24 cellular contexts compared by ENCODE assay signal in the genomic region with DNA sequence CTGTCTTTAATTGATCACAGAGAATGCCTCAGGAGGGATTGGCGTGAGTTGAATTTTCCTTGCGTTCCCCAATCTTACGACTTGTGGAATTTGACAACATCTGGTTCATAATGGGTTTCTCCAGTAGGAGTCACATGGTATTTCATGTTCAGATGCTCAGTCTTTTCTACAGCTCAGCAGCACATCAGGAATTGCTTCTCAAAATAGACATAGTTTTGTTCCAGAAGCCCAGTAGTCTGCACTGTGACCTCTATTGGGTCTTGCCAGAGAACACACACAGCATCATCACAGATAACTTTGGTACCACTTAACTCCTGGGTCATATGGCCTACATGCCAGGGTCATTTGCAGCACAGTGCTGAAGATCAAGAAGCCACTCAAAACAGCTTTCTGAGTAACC.
"Had no signal": no experiment of that assay in that cellular context is flagged by ENCODE, and none has a peak within 500 bp of the region (broad histone marks: within the 10 kb centered on the region; RNA-seq: fewer than 3 reads in every experiment).

No MANE protein-coding gene starts in this region.

- H3K4me3 ChIP-seq: pancreas, prostate gland, right lobe of liver, sigmoid colon, stomach, thoracic aorta, thyroid gland, tibial nerve, upper lobe of left lung, vagina had no signal

- DNase-seq: nephron progenitor cell; nucleus accumbens; pancreas; retina; right cardiac atrium; right lobe of liver; sigmoid colon; small intestine; stimulated activated CD4-positive, alpha-beta T cell treated with anti-CD3 and anti-CD28 coated beads, Interleukin-15, amount 100 ng/mL, for 24 hours; stimulated activated CD4-positive, alpha-beta T cell treated with anti-CD3 and anti-CD28 coated beads, Interleukin-2, amount 100 ng/mL, for 24 hours; stimulated activated CD4-positive, alpha-beta T cell treated with anti-CD3 and anti-CD28 coated beads, Interleukin-2, amount 100 ng/mL, for 48 hours; stimulated activated CD4-positive, alpha-beta T cell treated with anti-CD3 and anti-CD28 coated beads, Interleukin-4, amount 100 ng/mL, for 24 hours; stimulated activated naive B cell treated with anti-CD40 and anti-IgM and Interleukin-4, amounts not matched to agents 10 μg/mL and 1 μg/mL and 100 μg/mL, for 72 hours; stimulated activated naive CD4-positive, alpha-beta T cell treated with Interleukin-2 at 50 U/mL for 16 hours; stomach; thyroid gland; trophoblast cell; upper lobe of left lung had no signal

- H3K4me1 ChIP-seq: pancreas, prostate gland, right lobe of liver, sigmoid colon, thyroid gland, tibial nerve, upper lobe of left lung, vagina had no signal

- H3K9me3 ChIP-seq: neutrophil, pancreas, prostate gland, right lobe of liver, sigmoid colon, stomach, thoracic aorta, thyroid gland, tibial nerve, upper lobe of left lung, vagina had no signal

- H3K36me3 ChIP-seq: neutrophil, pancreas, prostate gland, right lobe of liver, sigmoid colon, stomach, thoracic aorta, thyroid gland, tibial nerve, upper lobe of left lung, vagina had no signal

- ATAC-seq: pancreas; right lobe of liver; stimulated activated effector memory CD8-positive, alpha-beta T cell treated with anti-CD3 and anti-CD28 coated beads, Interleukin-12 subunit alpha, Interleukin-12 subunit beta, amount 100 ng/mL, for 72 hours; stimulated activated naive B cell treated with anti-CD40 and anti-IgM and Interleukin-4, amounts not matched to agents 10 μg/mL and 1 μg/mL and 100 μg/mL, for 72 hours had no signal

- H3K27me3 ChIP-seq: neutrophil, pancreas, right lobe of liver, sigmoid colon, stomach, thyroid gland, tibial nerve, upper lobe of left lung, vagina had no signal

- H3K27ac ChIP-seq: neutrophil, pancreas, prostate gland, right lobe of liver, sigmoid colon, stomach, thoracic aorta, thyroid gland, tibial nerve, upper lobe of left lung, vagina had no signal
